In the genomic region with DNA sequence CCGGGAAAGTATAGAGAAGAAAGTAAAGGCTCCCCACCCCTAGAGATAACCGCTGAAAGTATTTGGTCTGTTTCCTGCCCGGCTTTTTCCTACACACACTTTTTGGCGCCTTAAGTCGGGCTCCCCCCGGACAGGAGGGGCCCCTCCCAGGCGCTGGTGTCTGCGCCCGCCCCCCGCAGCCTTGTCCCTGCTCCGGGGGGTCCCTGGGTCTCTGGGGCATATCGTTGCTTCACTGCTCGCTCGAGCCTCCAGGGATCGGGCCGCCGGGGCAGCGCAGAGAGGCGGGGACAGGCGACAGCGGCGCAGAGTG, we compare ENCODE assay signal across 8 cellular contexts. TPM values are rescaled to one million over a fixed set of nuclear protein-coding genes. Genes with fewer than 3 reads are reported as not detected.
DNase-seq lines count a peak whose midpoint lies in the region; ATAC-seq and TF ChIP-seq lines count a peak whose summit lies in the region.

No MANE protein-coding gene starts in this region.

- H3K9me3 ChIP-seq in heart left ventricle (no peaks in the 10 kb centered on the region), lung (ENCODE audit: control insufficient read depth in 2 of 2, insufficient read depth in 1 of 2, low read length in 1 of 2) (peaks cover 0 to 3% of the 10 kb centered on the region in 2 donors), uterus (no peaks in the 10 kb centered on the region)

- H3K27me3 Mint-ChIP-seq in activated naive CD8-positive, alpha-beta T cell treated with anti-CD3 and anti-CD28 coated beads for 36 hours: peaks cover 41% of the 10 kb centered on the region

- intact Hi-C loops in heart left ventricle (cut with DNase I): no loop called here
- intact Hi-C loops in cardiac septum (cut with DNase I): no loop called here
- intact Hi-C loops in uterus (cut with DNase I; ENCODE audit: low total_unique reads): no loop called here

- H3K4me1 Mint-ChIP-seq in activated naive CD8-positive, alpha-beta T cell treated with anti-CD3 and anti-CD28 coated beads for 36 hours: peaks cover 20% of the 10 kb centered on the region

- no peaks in the 10 kb centered on the region for H3K9me3 Mint-ChIP-seq in activated naive CD8-positive, alpha-beta T cell treated with anti-CD3 and anti-CD28 coated beads for 36 hours

- no peak overlapping the region for H3K27ac Mint-ChIP-seq in activated naive CD8-positive, alpha-beta T cell treated with anti-CD3 and anti-CD28 coated beads for 36 hours

- 2 to 6% (median 4%) methylated on average over 12 to 22 of the region's 22 CpGs for WGBS in heart left ventricle, 4 donors
- 0 to 1% methylated on average over 22 of the region's 22 CpGs for WGBS in lung, 2 donors

- peak overlapping the region; percentile 39 to 69 (median 60) for H3K4me3 ChIP-seq in heart left ventricle
- H3K4me3 ChIP-seq in lung: peak overlapping the region; percentile 24
- peak overlapping the region in 1 of 2 donors; percentile 11 for H3K4me3 ChIP-seq in uterus

- no peak for TF ChIP-seq POLR2A in heart left ventricle (IDR thresholded peaks at IDR 0.05)
- TF ChIP-seq POLR2A in uterus (IDR thresholded peaks at IDR 0.05): no peak

- ATAC-seq in heart left ventricle (peak in 1 of 4 donors; percentile 0), lung (ENCODE audit: insufficient read depth, low FRiP score) (no peak), GM21515 (IDR thresholded peaks at IDR 0.05; ENCODE audit: unreplicated experiment) (no peak)

- peak overlapping the region; percentile 72 for H3K4me3 Mint-ChIP-seq in activated naive CD8-positive, alpha-beta T cell treated with anti-CD3 and anti-CD28 coated beads for 36 hours

- H3K27ac ChIP-seq in heart left ventricle (peak overlapping the region; percentile 71 to 91 (median 83)), lung (ENCODE audit: low read depth in 1 of 2, low read length in 1 of 2) (peak overlapping the region; percentile 41 to 84), uterus (peak overlapping the region; percentile 55 to 60)

- peak in 1 of 5 donors; percentile 63 for DNase-seq in heart left ventricle
- no peak for DNase-seq in cardiac septum (ENCODE audit: low spot score)
- DNase-seq in activated naive CD8-positive, alpha-beta T cell treated with anti-CD3 and anti-CD28 coated beads for 36 hours: no peak
- DNase-seq in lung (ENCODE audit: low spot score): no peak
- no peak for DNase-seq in uterus
- DNase-seq in AG08396 (ENCODE audit: low spot score): no peak
- no peak for DNase-seq in 8988T

- H3K4me1 ChIP-seq in heart left ventricle (peaks cover 2 to 78% (median 60%) of the 10 kb centered on the region in 12 donors), lung (ENCODE audit: control insufficient read depth in 2 of 2, insufficient read depth in 2 of 2, low read length in 2 of 2) (peaks cover under 1 to 39% of the 10 kb centered on the region in 2 donors), uterus (peaks cover 0 to 40% of the 10 kb centered on the region in 2 donors)

- no peak for TF ChIP-seq CTCF in heart left ventricle (IDR thresholded peaks at IDR 0.05)
- TF ChIP-seq CTCF in lung (IDR thresholded peaks at IDR 0.05; ENCODE audit: control extremely low read depth, extremely low read depth): no peak
- TF ChIP-seq CTCF in uterus (IDR thresholded peaks at IDR 0.05): no peak

- peaks cover 0 to 40% (median 30%) of the 10 kb centered on the region in 9 donors for H3K36me3 ChIP-seq in heart left ventricle
- H3K36me3 ChIP-seq in lung (ENCODE audit: control insufficient read depth in 2 of 2, insufficient read depth in 2 of 2, low read length in 2 of 2): peaks cover 0 to 31% of the 10 kb centered on the region in 2 donors
- H3K36me3 ChIP-seq in uterus: no peaks in the 10 kb centered on the region

- peaks cover 0 to 33% (median 0%) of the 10 kb centered on the region in 9 donors for H3K27me3 ChIP-seq in heart left ventricle
- no peaks in the 10 kb centered on the region for H3K27me3 ChIP-seq in lung (ENCODE audit: control insufficient read depth, insufficient read depth)
- peaks cover 20 to 24% of the 10 kb centered on the region in 2 donors for H3K27me3 ChIP-seq in uterus

- H3K36me3 Mint-ChIP-seq in activated naive CD8-positive, alpha-beta T cell treated with anti-CD3 and anti-CD28 coated beads for 36 hours: peaks cover 9% of the 10 kb centered on the region

RNA-seq across cellular contexts. Expression of gene CRACR2B, which starts 0.9 kb away (rescaled TPM):
- total RNA-seq in heart left ventricle (10 to 100 TPM; 13.3 to 22.4 (median 17.7) TPM), cardiac septum (12.2 TPM), lung (10 to 100 TPM; 17.9 to 45.1 TPM), uterus (10 to 100 TPM in 1 of 4 donors, 1 to 10 TPM in 2, under 1 TPM in 1; 0.77 to 15.5 (median 2.5) TPM)
- polyA plus RNA-seq in heart left ventricle (10 to 100 TPM in 1 of 2 donors, 1 to 10 TPM in 1; 8.8 to 43.5 TPM), lung (10 to 100 TPM; 19.1 to 44.4 TPM)
- 1 to 10 TPM in 1 of 2 experiments, under 1 TPM in 1; 0.76 to 1.1 TPM for total RNA-seq in activated naive CD8-positive, alpha-beta T cell treated with anti-CD3 and anti-CD28 coated beads for 36 hours

RNA-seq across cellular contexts. Expression of gene CD151, which starts 6.0 kb away (rescaled TPM):
- 100 to 1,000 TPM; 323 to 682 (median 454) TPM for total RNA-seq in heart left ventricle
- polyA plus RNA-seq in heart left ventricle: 100 to 1,000 TPM; 560 to 817 TPM
- 625 TPM for total RNA-seq in cardiac septum
- 10 to 100 TPM; 47.3 to 51.1 TPM for total RNA-seq in activated naive CD8-positive, alpha-beta T cell treated with anti-CD3 and anti-CD28 coated beads for 36 hours
- 100 to 1,000 TPM; 182 to 486 TPM for total RNA-seq in lung
- polyA plus RNA-seq in lung: 100 to 1,000 TPM; 313 to 556 TPM
- total RNA-seq in uterus: 100 to 1,000 TPM in 3 of 4 donors, 10 to 100 TPM in 1; 76.8 to 382 (median 259) TPM

RNA-seq across cellular contexts. Expression of gene PNPLA2, which starts 8.1 kb away (rescaled TPM):
- total RNA-seq in heart left ventricle (100 to 1,000 TPM; 141 to 348 (median 232) TPM), cardiac septum (209 TPM), lung (100 to 1,000 TPM in 1 of 2 donors, 10 to 100 TPM in 1; 65.1 to 160 TPM), uterus (10 to 100 TPM; 16.9 to 96.2 (median 37.1) TPM)
- polyA plus RNA-seq in heart left ventricle (100 to 1,000 TPM; 112 to 133 TPM), lung (10 to 100 TPM; 76.1 to 92.4 TPM)
- total RNA-seq in activated naive CD8-positive, alpha-beta T cell treated with anti-CD3 and anti-CD28 coated beads for 36 hours: 10 to 100 TPM; 32.7 to 34.7 TPM

RNA-seq across cellular contexts. Expression of gene POLR2L, which starts 15.5 kb away (rescaled TPM):
- total RNA-seq in heart left ventricle (100 to 1,000 TPM in 8 of 9 donors, 10 to 100 TPM in 1; 74.4 to 267 (median 207) TPM), cardiac septum (202 TPM), lung (100 to 1,000 TPM; 144 to 155 TPM), uterus (10 to 100 TPM; 10.5 to 81.5 (median 42.8) TPM)
- polyA plus RNA-seq in heart left ventricle (100 to 1,000 TPM; 217 to 227 TPM), lung (100 to 1,000 TPM; 179 to 183 TPM)
- total RNA-seq in activated naive CD8-positive, alpha-beta T cell treated with anti-CD3 and anti-CD28 coated beads for 36 hours: 100 to 1,000 TPM; 121 to 134 TPM

RNA-seq across cellular contexts. Expression of gene TSPAN4, which starts 15.9 kb away (rescaled TPM):
- total RNA-seq in heart left ventricle (10 to 100 TPM; 22.7 to 93.0 (median 31.3) TPM), cardiac septum (27.9 TPM), lung (100 to 1,000 TPM in 1 of 2 donors, 10 to 100 TPM in 1; 68.3 to 135 TPM), uterus (100 to 1,000 TPM in 2 of 4 donors, 10 to 100 TPM in 2; 68.4 to 119 (median 105) TPM)
- polyA plus RNA-seq in heart left ventricle (10 to 100 TPM; 31.2 to 52.5 TPM), lung (100 to 1,000 TPM; 133 to 197 TPM)
- 10 to 100 TPM; 12.8 to 16.2 TPM for total RNA-seq in activated naive CD8-positive, alpha-beta T cell treated with anti-CD3 and anti-CD28 coated beads for 36 hours
